24 cellular contexts compared by ENCODE assay signal in genomic region chr13:40670307-40670706, GRCh38.
"Had no signal": no experiment of that assay in that cellular context is flagged by ENCODE, and none has a peak within 500 bp of the region (broad histone marks: within the 10 kb centered on the region; RNA-seq: fewer than 3 reads in every experiment).

No MANE protein-coding gene starts in this region.

- H3K27ac Mint-ChIP-seq: T-cell had no signal

- H3K9ac ChIP-seq: SK-N-SH had no signal

- H3K4me3 Mint-ChIP-seq: T-cell had no signal

- H3K4me3 ChIP-seq: MG63 had no signal

- H3K4me2 ChIP-seq: SK-N-SH had no signal

- ATAC-seq: Panc1, PC-3, T-cell had no signal

- H3K9me3 ChIP-seq: MG63, SK-N-SH had no signal

- H3K36me3 ChIP-seq: MG63 had no signal

- H3K27ac ChIP-seq: HL-60, RWPE1 had no signal

- DNase-seq: KBM-7, MG63, NCI-H1092, NCI-H1105 treated with DMSO at 0.1 percent for 48 hours, NCI-H1417 treated with DMSO at 0.1 percent for 48 hours, NCI-H146, NCI-H1694 treated with DMSO at 0.1 percent for 48 hours, NCI-H2029, NCI-H2081 treated with DMSO at 0.1 percent for 48 hours, NCI-H2171, NCI-H226, NCI-H446, NCI-H510A, NCI-H524 treated with DMSO at 0.1 percent for 48 hours, NCI-H69, NCI-H774, PC-3, SHP77, SK-N-SH, SW 1271, T-cell had no signal

- H3K9me3 Mint-ChIP-seq: T-cell had no signal

- H3K27me3 ChIP-seq: MG63 had no signal

- H3K27me3 Mint-ChIP-seq: T-cell had no signal

- H3K36me3 Mint-ChIP-seq: T-cell had no signal
